In the genomic region with DNA sequence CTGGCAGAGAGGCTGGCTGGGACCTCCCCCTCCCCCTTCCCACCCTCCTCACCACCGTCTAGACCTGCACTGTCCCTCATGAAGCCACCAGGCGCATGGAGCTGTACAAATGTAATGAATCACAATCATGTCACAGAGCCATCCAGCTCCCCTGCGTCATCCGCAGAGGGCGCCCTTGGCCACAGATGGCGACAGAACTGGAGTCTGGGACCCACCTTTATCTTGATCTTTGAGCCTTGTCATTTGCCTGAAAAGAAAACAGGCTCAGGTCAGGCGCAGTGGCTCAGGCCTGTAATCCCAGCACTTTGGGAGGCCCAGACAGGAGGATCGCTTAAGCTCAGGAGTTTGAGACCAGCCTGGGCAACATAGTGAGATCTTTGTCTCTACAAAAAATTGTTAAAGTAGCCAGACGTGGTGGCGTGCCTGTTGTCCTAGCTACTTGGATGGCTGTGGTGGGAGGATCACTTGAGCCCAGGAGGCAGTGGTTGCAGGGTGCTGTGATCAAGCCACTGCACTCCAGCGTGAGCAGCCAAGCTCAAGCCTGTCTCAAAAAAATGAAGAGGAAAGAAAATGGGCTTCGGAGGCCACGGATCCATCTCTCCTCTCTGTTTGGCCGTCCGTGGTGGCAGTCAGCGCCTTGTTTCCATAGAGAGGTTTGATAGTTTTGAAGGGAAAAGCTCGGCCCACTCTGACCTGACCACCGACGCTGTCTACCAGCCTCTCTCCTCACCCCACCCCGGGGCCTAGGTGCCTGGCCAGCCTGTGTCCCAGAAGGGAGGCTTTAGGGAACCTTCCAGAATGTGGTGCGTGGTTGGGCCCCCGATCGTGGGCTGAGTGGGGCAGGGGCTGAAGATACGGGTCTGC, we compare ENCODE assay signal across 1 cellular context.
TF ChIP-seq lines count a peak whose summit lies in the region.

No MANE protein-coding gene starts in this region.

TF ChIP-seq in HepG2, 621 proteins besides CTCF, POLR2A, EP300 and RAD21 (continued from another document and continues in another):
- TF ChIP-seq HNRNPLL (IDR thresholded peaks at IDR 0.05; ENCODE audit: low read depth, low read length, poor library complexity, severe bottlenecking) = no peak
- TF ChIP-seq KLF15 (CRISPR knock-in tag; IDR thresholded peaks at IDR 0.05; ENCODE audit: borderline replicate concordance) = no peak
- TF ChIP-seq SMAD3 (CRISPR knock-in tag; IDR thresholded peaks at IDR 0.05) = peak; percentile 81; the same call in 1 of the 2 replicates
- TF ChIP-seq CHD4 (IDR thresholded peaks at IDR 0.05; ENCODE audit: borderline replicate concordance, low read length) = peak; percentile 78
- TF ChIP-seq KLF9 (CRISPR knock-in tag; IDR thresholded peaks at IDR 0.05; ENCODE audit: low read depth) = peak; percentile 85; the same call in 1 of the 2 replicates
- TF ChIP-seq ZNF607 (CRISPR knock-in tag; IDR thresholded peaks at IDR 0.05; ENCODE audit: borderline replicate concordance) = 0 out of 2 replicates have a peak, but pooled peaks have one; percentile 22
- 0 out of 2 replicates have a peak, but pooled peaks have one; percentile 19 for TF ChIP-seq MTA1 (CRISPR knock-in tag; IDR thresholded peaks at IDR 0.05; ENCODE audit: borderline replicate concordance)
- TF ChIP-seq, protein P1, sequence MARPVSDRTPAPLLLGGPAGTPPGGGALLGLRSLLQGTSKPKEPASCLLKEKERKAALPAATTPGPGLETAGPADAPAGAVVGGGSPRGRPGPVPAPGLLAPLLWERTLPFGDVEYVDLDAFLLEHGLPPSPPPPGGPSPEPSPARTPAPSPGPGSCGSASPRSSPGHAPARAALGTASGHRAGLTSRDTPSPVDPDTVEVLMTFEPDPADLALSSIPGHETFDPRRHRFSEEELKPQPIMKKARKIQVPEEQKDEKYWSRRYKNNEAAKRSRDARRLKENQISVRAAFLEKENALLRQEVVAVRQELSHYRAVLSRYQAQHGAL (CRISPR knock-in tag; IDR thresholded peaks at IDR 0.05; ENCODE audit: not compliant biosample characterization) = no peak
- TF ChIP-seq ZNF619 (CRISPR knock-in tag; IDR thresholded peaks at IDR 0.05) = 0 out of 2 replicates have a peak, but pooled peaks have one; percentile 23
- TF ChIP-seq, protein P2, sequence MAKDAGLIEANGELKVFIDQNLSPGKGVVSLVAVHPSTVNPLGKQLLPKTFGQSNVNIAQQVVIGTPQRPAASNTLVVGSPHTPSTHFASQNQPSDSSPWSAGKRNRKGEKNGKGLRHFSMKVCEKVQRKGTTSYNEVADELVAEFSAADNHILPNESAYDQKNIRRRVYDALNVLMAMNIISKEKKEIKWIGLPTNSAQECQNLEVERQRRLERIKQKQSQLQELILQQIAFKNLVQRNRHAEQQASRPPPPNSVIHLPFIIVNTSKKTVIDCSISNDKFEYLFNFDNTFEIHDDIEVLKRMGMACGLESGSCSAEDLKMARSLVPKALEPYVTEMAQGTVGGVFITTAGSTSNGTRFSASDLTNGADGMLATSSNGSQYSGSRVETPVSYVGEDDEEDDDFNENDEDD (CRISPR knock-in tag; IDR thresholded peaks at IDR 0.05; ENCODE audit: borderline replicate concordance) = peak; percentile 56; the same call in 1 of the 2 replicates
- peak; percentile 85; the same call in 1 of the 2 replicates for TF ChIP-seq NRL (CRISPR knock-in tag; IDR thresholded peaks at IDR 0.05; ENCODE audit: borderline replicate concordance)
- TF ChIP-seq PHB2 (IDR thresholded peaks at IDR 0.05; ENCODE audit: partially characterized antibody) = no peak
- TF ChIP-seq, protein P3, sequence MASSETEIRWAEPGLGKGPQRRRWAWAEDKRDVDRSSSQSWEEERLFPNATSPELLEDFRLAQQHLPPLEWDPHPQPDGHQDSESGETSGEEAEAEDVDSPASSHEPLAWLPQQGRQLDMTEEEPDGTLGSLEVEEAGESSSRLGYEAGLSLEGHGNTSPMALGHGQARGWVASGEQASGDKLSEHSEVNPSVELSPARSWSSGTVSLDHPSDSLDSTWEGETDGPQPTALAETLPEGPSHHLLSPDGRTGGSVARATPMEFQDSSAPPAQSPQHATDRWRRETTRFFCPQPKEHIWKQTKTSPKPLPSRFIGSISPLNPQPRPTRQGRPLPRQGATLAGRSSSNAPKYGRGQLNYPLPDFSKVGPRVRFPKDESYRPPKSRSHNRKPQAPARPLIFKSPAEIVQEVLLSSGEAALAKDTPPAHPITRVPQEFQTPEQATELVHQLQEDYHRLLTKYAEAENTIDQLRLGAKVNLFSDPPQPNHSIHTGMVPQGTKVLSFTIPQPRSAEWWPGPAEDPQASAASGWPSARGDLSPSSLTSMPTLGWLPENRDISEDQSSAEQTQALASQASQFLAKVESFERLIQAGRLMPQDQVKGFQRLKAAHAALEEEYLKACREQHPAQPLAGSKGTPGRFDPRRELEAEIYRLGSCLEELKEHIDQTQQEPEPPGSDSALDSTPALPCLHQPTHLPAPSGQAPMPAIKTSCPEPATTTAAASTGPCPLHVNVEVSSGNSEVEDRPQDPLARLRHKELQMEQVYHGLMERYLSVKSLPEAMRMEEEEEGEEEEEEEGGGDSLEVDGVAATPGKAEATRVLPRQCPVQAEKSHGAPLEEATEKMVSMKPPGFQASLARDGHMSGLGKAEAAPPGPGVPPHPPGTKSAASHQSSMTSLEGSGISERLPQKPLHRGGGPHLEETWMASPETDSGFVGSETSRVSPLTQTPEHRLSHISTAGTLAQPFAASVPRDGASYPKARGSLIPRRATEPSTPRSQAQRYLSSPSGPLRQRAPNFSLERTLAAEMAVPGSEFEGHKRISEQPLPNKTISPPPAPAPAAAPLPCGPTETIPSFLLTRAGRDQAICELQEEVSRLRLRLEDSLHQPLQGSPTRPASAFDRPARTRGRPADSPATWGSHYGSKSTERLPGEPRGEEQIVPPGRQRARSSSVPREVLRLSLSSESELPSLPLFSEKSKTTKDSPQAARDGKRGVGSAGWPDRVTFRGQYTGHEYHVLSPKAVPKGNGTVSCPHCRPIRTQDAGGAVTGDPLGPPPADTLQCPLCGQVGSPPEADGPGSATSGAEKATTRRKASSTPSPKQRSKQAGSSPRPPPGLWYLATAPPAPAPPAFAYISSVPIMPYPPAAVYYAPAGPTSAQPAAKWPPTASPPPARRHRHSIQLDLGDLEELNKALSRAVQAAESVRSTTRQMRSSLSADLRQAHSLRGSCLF (CRISPR knock-in tag; IDR thresholded peaks at IDR 0.05; ENCODE audit: borderline replicate concordance) = 0 out of 2 replicates have a peak, but pooled peaks have one; percentile 24
- TF ChIP-seq JUND (CRISPR knock-in tag; IDR thresholded peaks at IDR 0.05) = peak; percentile 71; the same call in 1 of the 2 replicates
- peak; percentile 77; the same call in 1 of the 2 replicates for TF ChIP-seq AHR (CRISPR knock-in tag; IDR thresholded peaks at IDR 0.05)
- TF ChIP-seq ATF7 (IDR thresholded peaks at IDR 0.05) = no peak; the same call in 1 of the 2 replicates
- no peak for TF ChIP-seq ATF7 (CRISPR knock-in tag; IDR thresholded peaks at IDR 0.05)
- TF ChIP-seq AHDC1 (CRISPR knock-in tag; IDR thresholded peaks at IDR 0.05; ENCODE audit: borderline replicate concordance) = peak; percentile 76; the same call in 1 of the 2 replicates
- no peak for TF ChIP-seq ARID2 (CRISPR knock-in tag; IDR thresholded peaks at IDR 0.05; ENCODE audit: borderline replicate concordance)
- 0 out of 2 replicates have a peak, but pooled peaks have one; percentile 56 for TF ChIP-seq HNRNPL (IDR thresholded peaks at IDR 0.05; ENCODE audit: low read depth, low read length)
- TF ChIP-seq PCBP1 (IDR thresholded peaks at IDR 0.05; ENCODE audit: borderline replicate concordance, low read depth, low read length) = no peak; the same call in 1 of the 2 replicates
- TF ChIP-seq, protein P4, sequence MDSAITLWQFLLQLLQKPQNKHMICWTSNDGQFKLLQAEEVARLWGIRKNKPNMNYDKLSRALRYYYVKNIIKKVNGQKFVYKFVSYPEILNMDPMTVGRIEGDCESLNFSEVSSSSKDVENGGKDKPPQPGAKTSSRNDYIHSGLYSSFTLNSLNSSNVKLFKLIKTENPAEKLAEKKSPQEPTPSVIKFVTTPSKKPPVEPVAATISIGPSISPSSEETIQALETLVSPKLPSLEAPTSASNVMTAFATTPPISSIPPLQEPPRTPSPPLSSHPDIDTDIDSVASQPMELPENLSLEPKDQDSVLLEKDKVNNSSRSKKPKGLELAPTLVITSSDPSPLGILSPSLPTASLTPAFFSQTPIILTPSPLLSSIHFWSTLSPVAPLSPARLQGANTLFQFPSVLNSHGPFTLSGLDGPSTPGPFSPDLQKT (CRISPR knock-in tag; IDR thresholded peaks at IDR 0.05; ENCODE audit: borderline replicate concordance) = peak; percentile 57; the same call in 1 of the 2 replicates
- no peak for TF ChIP-seq PLRG1 (conservative IDR thresholded peaks at IDR 0.05)
- TF ChIP-seq ZBTB3 (CRISPR knock-in tag; IDR thresholded peaks at IDR 0.05; ENCODE audit: borderline replicate concordance, low read depth) = peak; percentile 59; the same call in 1 of the 2 replicates
- no peak for TF ChIP-seq PHF20 (CRISPR knock-in tag; IDR thresholded peaks at IDR 0.05)
- TF ChIP-seq BRF2 (CRISPR knock-in tag; IDR thresholded peaks at IDR 0.05) = no peak
- TF ChIP-seq, protein P5, sequence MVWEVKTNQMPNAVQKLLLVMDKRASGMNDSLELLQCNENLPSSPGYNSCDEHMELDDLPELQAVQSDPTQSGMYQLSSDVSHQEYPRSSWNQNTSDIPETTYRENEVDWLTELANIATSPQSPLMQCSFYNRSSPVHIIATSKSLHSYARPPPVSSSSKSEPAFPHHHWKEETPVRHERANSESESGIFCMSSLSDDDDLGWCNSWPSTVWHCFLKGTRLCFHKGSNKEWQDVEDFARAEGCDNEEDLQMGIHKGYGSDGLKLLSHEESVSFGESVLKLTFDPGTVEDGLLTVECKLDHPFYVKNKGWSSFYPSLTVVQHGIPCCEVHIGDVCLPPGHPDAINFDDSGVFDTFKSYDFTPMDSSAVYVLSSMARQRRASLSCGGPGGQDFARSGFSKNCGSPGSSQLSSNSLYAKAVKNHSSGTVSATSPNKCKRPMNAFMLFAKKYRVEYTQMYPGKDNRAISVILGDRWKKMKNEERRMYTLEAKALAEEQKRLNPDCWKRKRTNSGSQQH (CRISPR knock-in tag; IDR thresholded peaks at IDR 0.05; ENCODE audit: low read depth) = no peak; the same call in 1 of the 2 replicates
- TF ChIP-seq ZNF674 (CRISPR knock-in tag; IDR thresholded peaks at IDR 0.05; ENCODE audit: low read depth) = no peak
